In the genomic region with DNA sequence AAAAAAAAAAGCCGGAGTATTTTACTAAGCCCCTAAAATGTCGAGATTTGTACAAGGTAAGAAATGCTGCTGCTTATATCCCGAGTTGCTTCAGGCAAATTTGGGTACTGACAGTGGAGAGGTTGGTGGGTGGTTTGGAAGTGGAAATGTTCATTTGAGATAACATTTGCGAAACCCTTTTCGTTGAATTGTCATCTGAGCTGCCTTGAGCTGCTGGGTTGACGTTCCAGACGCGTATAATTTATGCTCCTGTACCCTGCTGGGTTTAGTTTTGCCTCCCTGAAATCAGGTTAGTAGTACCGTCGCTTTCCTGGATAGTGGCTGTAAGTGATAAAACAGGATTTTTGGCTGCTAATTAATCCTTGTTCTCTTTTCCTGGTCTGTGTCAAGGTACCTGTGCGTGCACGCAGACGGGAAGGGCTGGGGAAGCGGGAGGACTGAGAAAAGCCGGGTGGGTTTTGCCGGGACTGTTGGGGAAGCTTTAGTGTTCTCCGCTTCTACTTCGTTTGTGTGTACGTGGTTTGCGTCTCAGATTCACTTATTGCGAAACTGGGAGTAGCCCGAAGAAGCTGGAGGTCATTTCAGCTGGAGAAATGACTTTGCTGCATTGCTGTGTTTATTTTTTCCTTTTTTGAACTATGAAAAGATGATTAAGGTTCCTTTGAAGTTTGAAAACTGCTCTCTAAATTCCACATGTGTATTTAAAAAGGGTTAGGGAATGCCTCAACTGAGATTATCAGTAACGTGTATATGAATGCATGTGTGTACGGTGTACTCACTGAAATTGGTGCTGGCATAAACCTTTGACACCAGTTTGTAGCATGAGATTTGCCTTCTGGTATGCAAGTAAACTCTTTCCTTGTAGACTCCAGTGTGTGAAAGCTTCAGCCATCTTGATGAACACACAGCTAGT, we compare ENCODE assay signal across 1 cellular context.
TF ChIP-seq lines count a peak whose summit lies in the region.

No MANE protein-coding gene starts in this region.

TF ChIP-seq in K562, 482 proteins besides CTCF, POLR2A, EP300 and RAD21 (continued from another document and continues in another):
- TF ChIP-seq, protein P1, sequence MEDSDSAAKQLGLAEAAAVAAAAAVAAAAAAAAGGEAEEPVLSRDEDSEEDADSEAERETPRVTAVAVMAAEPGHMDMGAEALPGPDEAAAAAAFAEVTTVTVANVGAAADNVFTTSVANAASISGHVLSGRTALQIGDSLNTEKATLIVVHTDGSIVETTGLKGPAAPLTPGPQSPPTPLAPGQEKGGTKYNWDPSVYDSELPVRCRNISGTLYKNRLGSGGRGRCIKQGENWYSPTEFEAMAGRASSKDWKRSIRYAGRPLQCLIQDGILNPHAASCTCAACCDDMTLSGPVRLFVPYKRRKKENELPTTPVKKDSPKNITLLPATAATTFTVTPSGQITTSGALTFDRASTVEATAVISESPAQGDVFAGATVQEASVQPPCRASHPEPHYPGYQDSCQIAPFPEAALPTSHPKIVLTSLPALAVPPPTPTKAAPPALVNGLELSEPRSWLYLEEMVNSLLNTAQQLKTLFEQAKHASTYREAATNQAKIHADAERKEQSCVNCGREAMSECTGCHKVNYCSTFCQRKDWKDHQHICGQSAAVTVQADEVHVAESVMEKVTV (CRISPR knock-in tag; IDR thresholded peaks at IDR 0.05): no peak
- TF ChIP-seq, protein P2, sequence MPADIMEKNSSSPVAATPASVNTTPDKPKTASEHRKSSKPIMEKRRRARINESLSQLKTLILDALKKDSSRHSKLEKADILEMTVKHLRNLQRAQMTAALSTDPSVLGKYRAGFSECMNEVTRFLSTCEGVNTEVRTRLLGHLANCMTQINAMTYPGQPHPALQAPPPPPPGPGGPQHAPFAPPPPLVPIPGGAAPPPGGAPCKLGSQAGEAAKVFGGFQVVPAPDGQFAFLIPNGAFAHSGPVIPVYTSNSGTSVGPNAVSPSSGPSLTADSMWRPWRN (IDR thresholded peaks at IDR 0.05; ENCODE audit: low read depth): no peak
- no peak for TF ChIP-seq KHSRP (IDR thresholded peaks at IDR 0.05)
- TF ChIP-seq PHF8 (IDR thresholded peaks at IDR 0.05; ENCODE audit: borderline replicate concordance, low read length): no peak
- TF ChIP-seq, protein P3, sequence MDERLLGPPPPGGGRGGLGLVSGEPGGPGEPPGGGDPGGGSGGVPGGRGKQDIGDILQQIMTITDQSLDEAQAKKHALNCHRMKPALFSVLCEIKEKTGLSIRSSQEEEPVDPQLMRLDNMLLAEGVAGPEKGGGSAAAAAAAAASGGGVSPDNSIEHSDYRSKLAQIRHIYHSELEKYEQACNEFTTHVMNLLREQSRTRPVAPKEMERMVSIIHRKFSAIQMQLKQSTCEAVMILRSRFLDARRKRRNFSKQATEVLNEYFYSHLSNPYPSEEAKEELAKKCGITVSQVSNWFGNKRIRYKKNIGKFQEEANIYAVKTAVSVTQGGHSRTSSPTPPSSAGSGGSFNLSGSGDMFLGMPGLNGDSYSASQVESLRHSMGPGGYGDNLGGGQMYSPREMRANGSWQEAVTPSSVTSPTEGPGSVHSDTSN (CRISPR knock-in tag; IDR thresholded peaks at IDR 0.05; ENCODE audit: low read depth): no peak
- TF ChIP-seq, protein P3 (tag; conservative IDR thresholded peaks at IDR 0.05; ENCODE audit: low read depth): peak; percentile 86
- no peak for TF ChIP-seq RHOXF2B (CRISPR knock-in tag; conservative IDR thresholded peaks at IDR 0.05)
- TF ChIP-seq, protein P4, sequence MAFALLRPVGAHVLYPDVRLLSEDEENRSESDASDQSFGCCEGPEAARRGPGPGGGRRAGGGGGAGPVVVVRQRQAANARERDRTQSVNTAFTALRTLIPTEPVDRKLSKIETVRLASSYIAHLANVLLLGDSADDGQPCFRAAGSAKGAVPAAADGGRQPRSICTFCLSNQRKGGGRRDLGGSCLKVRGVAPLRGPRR (CRISPR knock-in tag; IDR thresholded peaks at IDR 0.05): no peak
- TF ChIP-seq SMAD4 (CRISPR knock-in tag; conservative IDR thresholded peaks at IDR 0.05): 0 out of 2 replicates have a peak, but pooled peaks have one; percentile 16
- no peak for TF ChIP-seq NRF1 (conservative IDR thresholded peaks at IDR 0.05 in 1 of 2, IDR thresholded peaks at IDR 0.05 in 1 of 2)
- TF ChIP-seq POLR2H (tag; IDR thresholded peaks at IDR 0.05; ENCODE audit: low read depth): no peak
- no peak for TF ChIP-seq SUPT5H (IDR thresholded peaks at IDR 0.05)
- no peak for TF ChIP-seq ZNF133 (CRISPR knock-in tag; IDR thresholded peaks at IDR 0.05)
- peak; percentile 51 for TF ChIP-seq TCF3 (CRISPR knock-in tag; IDR thresholded peaks at IDR 0.05)
- TF ChIP-seq HMG20A (CRISPR knock-in tag; conservative IDR thresholded peaks at IDR 0.05): no peak
- TF ChIP-seq, protein P5, sequence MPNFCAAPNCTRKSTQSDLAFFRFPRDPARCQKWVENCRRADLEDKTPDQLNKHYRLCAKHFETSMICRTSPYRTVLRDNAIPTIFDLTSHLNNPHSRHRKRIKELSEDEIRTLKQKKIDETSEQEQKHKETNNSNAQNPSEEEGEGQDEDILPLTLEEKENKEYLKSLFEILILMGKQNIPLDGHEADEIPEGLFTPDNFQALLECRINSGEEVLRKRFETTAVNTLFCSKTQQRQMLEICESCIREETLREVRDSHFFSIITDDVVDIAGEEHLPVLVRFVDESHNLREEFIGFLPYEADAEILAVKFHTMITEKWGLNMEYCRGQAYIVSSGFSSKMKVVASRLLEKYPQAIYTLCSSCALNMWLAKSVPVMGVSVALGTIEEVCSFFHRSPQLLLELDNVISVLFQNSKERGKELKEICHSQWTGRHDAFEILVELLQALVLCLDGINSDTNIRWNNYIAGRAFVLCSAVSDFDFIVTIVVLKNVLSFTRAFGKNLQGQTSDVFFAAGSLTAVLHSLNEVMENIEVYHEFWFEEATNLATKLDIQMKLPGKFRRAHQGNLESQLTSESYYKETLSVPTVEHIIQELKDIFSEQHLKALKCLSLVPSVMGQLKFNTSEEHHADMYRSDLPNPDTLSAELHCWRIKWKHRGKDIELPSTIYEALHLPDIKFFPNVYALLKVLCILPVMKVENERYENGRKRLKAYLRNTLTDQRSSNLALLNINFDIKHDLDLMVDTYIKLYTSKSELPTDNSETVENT (CRISPR knock-in tag; IDR thresholded peaks at IDR 0.05): no peak
- no peak for TF ChIP-seq ZNF589 (CRISPR knock-in tag; IDR thresholded peaks at IDR 0.05; ENCODE audit: low read depth)
- TF ChIP-seq, protein P6, sequence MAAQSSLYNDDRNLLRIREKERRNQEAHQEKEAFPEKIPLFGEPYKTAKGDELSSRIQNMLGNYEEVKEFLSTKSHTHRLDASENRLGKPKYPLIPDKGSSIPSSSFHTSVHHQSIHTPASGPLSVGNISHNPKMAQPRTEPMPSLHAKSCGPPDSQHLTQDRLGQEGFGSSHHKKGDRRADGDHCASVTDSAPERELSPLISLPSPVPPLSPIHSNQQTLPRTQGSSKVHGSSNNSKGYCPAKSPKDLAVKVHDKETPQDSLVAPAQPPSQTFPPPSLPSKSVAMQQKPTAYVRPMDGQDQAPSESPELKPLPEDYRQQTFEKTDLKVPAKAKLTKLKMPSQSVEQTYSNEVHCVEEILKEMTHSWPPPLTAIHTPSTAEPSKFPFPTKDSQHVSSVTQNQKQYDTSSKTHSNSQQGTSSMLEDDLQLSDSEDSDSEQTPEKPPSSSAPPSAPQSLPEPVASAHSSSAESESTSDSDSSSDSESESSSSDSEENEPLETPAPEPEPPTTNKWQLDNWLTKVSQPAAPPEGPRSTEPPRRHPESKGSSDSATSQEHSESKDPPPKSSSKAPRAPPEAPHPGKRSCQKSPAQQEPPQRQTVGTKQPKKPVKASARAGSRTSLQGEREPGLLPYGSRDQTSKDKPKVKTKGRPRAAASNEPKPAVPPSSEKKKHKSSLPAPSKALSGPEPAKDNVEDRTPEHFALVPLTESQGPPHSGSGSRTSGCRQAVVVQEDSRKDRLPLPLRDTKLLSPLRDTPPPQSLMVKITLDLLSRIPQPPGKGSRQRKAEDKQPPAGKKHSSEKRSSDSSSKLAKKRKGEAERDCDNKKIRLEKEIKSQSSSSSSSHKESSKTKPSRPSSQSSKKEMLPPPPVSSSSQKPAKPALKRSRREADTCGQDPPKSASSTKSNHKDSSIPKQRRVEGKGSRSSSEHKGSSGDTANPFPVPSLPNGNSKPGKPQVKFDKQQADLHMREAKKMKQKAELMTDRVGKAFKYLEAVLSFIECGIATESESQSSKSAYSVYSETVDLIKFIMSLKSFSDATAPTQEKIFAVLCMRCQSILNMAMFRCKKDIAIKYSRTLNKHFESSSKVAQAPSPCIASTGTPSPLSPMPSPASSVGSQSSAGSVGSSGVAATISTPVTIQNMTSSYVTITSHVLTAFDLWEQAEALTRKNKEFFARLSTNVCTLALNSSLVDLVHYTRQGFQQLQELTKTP (IDR thresholded peaks at IDR 0.05; ENCODE audit: low read depth in 1 of 2, partially characterized antibody in 2 of 2): no peak
- no peak for TF ChIP-seq SAFB (IDR thresholded peaks at IDR 0.05; ENCODE audit: borderline replicate concordance, low read depth, low read length)
- TF ChIP-seq NFE2 (IDR thresholded peaks at IDR 0.05; ENCODE audit: low read depth): peak; percentile 31; the same call in 1 of the 2 replicates
- TF ChIP-seq, protein P7, sequence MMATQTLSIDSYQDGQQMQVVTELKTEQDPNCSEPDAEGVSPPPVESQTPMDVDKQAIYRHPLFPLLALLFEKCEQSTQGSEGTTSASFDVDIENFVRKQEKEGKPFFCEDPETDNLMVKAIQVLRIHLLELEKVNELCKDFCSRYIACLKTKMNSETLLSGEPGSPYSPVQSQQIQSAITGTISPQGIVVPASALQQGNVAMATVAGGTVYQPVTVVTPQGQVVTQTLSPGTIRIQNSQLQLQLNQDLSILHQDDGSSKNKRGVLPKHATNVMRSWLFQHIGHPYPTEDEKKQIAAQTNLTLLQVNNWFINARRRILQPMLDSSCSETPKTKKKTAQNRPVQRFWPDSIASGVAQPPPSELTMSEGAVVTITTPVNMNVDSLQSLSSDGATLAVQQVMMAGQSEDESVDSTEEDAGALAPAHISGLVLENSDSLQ (IDR thresholded peaks at IDR 0.05): peak; percentile 95
- no peak for TF ChIP-seq ZNF57 (CRISPR knock-in tag; IDR thresholded peaks at IDR 0.05)
- TF ChIP-seq MTA1 (IDR thresholded peaks at IDR 0.05; ENCODE audit: borderline replicate concordance): no peak
- TF ChIP-seq TEAD4 (IDR thresholded peaks at IDR 0.05; ENCODE audit: low read length): peak; percentile 42
- TF ChIP-seq TEAD4 (CRISPR knock-in tag; IDR thresholded peaks at IDR 0.05; ENCODE audit: borderline replicate concordance): no peak
- TF ChIP-seq, protein P8, sequence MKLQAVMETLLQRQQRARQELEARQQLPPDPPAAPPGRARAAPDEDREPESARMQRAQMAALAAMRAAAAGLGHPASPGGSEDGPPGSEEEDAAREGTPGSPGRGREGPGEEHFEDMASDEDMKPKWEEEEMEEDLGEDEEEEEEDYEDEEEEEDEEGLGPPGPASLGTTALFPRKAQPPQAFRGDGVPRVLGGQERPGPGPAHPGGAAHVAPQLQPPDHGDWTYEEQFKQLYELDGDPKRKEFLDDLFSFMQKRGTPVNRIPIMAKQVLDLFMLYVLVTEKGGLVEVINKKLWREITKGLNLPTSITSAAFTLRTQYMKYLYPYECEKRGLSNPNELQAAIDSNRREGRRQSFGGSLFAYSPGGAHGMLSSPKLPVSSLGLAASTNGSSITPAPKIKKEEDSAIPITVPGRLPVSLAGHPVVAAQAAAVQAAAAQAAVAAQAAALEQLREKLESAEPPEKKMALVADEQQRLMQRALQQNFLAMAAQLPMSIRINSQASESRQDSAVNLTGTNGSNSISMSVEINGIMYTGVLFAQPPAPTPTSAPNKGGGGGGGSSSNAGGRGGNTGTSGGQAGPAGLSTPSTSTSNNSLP (IDR thresholded peaks at IDR 0.05; ENCODE audit: borderline replicate concordance, low read depth, low read length): no peak
- TF ChIP-seq LARP7 (IDR thresholded peaks at IDR 0.05): no peak
- no peak for TF ChIP-seq E2F3 (CRISPR knock-in tag; IDR thresholded peaks at IDR 0.05)
- no peak for TF ChIP-seq MTA3 (IDR thresholded peaks at IDR 0.05; ENCODE audit: borderline replicate concordance)
- TF ChIP-seq ZNF121 (CRISPR knock-in tag; conservative IDR thresholded peaks at IDR 0.05): no peak
- TF ChIP-seq, protein P9, sequence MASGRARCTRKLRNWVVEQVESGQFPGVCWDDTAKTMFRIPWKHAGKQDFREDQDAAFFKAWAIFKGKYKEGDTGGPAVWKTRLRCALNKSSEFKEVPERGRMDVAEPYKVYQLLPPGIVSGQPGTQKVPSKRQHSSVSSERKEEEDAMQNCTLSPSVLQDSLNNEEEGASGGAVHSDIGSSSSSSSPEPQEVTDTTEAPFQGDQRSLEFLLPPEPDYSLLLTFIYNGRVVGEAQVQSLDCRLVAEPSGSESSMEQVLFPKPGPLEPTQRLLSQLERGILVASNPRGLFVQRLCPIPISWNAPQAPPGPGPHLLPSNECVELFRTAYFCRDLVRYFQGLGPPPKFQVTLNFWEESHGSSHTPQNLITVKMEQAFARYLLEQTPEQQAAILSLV (tag; IDR thresholded peaks at IDR 0.05): no peak
- TF ChIP-seq, protein P10, sequence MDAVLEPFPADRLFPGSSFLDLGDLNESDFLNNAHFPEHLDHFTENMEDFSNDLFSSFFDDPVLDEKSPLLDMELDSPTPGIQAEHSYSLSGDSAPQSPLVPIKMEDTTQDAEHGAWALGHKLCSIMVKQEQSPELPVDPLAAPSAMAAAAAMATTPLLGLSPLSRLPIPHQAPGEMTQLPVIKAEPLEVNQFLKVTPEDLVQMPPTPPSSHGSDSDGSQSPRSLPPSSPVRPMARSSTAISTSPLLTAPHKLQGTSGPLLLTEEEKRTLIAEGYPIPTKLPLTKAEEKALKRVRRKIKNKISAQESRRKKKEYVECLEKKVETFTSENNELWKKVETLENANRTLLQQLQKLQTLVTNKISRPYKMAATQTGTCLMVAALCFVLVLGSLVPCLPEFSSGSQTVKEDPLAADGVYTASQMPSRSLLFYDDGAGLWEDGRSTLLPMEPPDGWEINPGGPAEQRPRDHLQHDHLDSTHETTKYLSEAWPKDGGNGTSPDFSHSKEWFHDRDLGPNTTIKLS (IDR thresholded peaks at IDR 0.05; ENCODE audit: borderline replicate concordance, low read depth): peak; percentile 30; the same call in 1 of the 2 replicates
- TF ChIP-seq MEF2D (tag; conservative IDR thresholded peaks at IDR 0.05; ENCODE audit: low read depth): no peak
- no peak for TF ChIP-seq BRF1 (IDR thresholded peaks at IDR 0.05; ENCODE audit: borderline replicate concordance, extremely low read depth, insufficient read length)
